25 cellular contexts compared by ENCODE assay signal in genomic region chr3:107847791-107848190, GRCh38.
DNase-seq lines count a peak whose midpoint lies in the region; ATAC-seq, FAIRE-seq and TF ChIP-seq lines count a peak whose summit lies in the region.
"Had no signal": no experiment of that assay in that cellular context is flagged by ENCODE, and none has a peak within 500 bp of the region (broad histone marks: within the 10 kb centered on the region; RNA-seq: fewer than 3 reads in every experiment).

No MANE protein-coding gene starts in this region.

- peak; percentile 10 for DNase-seq in HFF-Myc (ENCODE audit: extremely low read depth, low read depth)
- peak; percentile 17 for DNase-seq in RPMI7951 (ENCODE audit: low read depth)
- DNase-seq in bronchial epithelial cell (ENCODE audit: low read depth): no peak
- peak; percentile 67 for DNase-seq in osteoblast (ENCODE audit: insufficient read length, low spot score, missing footprints)
- no peak for DNase-seq in hippocampal formation (lab: John Stamatoyannopoulos, UW)
- no peak for DNase-seq in iPS-NIHi7 (ENCODE audit: extremely low spot score)
- DNase-seq in stimulated activated CD4-positive, alpha-beta T cell treated with anti-CD3 and anti-CD28 coated beads, Interleukin-4, amount 100 ng/mL, for 24 hours: no peak
- DNase-seq: CD4-positive, CD25-positive, alpha-beta regulatory T cell; DMS153; HCEC 1CT; Kasumi-1; MV-4-11; NCI-H1105; NCI-H1436 treated with DMSO at 0.1 percent for 48 hours; NCI-H2029; NCI-H446; NCI-H524 treated with DMSO at 0.1 percent for 48 hours; NCI-H774; Peyer's patch had no signal

- H4K20me1 ChIP-seq in osteoblast (ENCODE audit: insufficient read depth, low read length): no peaks in the 10 kb centered on the region
- H4K20me1 ChIP-seq: BLaER1 had no signal

- no peaks in the 10 kb centered on the region for H3K27me3 ChIP-seq in bronchial epithelial cell (ENCODE audit: control insufficient read depth, insufficient read depth, low read length)
- no peaks in the 10 kb centered on the region for H3K27me3 ChIP-seq in osteoblast (ENCODE audit: insufficient read depth, low read length)
- H3K27me3 ChIP-seq: BLaER1, Peyer's patch had no signal

- no peak overlapping the region for H2AFZ ChIP-seq in osteoblast (ENCODE audit: low read length)

- no peak overlapping the region for H3K27ac ChIP-seq in osteoblast (ENCODE audit: low read depth, low read length)
- H3K27ac ChIP-seq: BLaER1, Peyer's patch had no signal

- TF ChIP-seq CTCF in HFF-Myc (IDR thresholded peaks at IDR 0.05; ENCODE audit: low read depth, low read length, missing control alignments) (no peak), bronchial epithelial cell (IDR thresholded peaks at IDR 0.05; ENCODE audit: insufficient read depth, low read length, severe bottlenecking) (no peak), osteoblast (IDR thresholded peaks at IDR 0.05; ENCODE audit: extremely low read depth, low read depth, low read length) (no peak)

- H3K4me2 ChIP-seq in osteoblast (ENCODE audit: insufficient read depth, low read length): no peak overlapping the region
- H3K4me2 ChIP-seq: BLaER1 had no signal

- no peaks in the 10 kb centered on the region for H3K79me2 ChIP-seq in osteoblast (ENCODE audit: insufficient read depth, low read length)

- H3K36me3 ChIP-seq in bronchial epithelial cell (ENCODE audit: control insufficient read depth, insufficient read depth, low read length): no peaks in the 10 kb centered on the region
- no peaks in the 10 kb centered on the region for H3K36me3 ChIP-seq in osteoblast (ENCODE audit: insufficient read depth, low read length)
- H3K36me3 ChIP-seq: BLaER1, Peyer's patch had no signal

- ATAC-seq in GM21360 (IDR thresholded peaks at IDR 0.05; ENCODE audit: unreplicated experiment): no peak
- ATAC-seq: HepG2, K562, SK-N-SH treated with all-trans-retinoic acid at 6 μM for 48 hours had no signal

- H3K9me3 ChIP-seq in osteoblast (ENCODE audit: low read depth, low read length): no peaks in the 10 kb centered on the region
- H3K9me3 ChIP-seq: BLaER1, Peyer's patch had no signal

- H3K4me1 ChIP-seq in osteoblast (ENCODE audit: insufficient read depth, low read length): peaks cover 13% of the 10 kb centered on the region
- H3K4me1 ChIP-seq: BLaER1, Peyer's patch had no signal

- peak; percentile 82 for FAIRE-seq in bronchial epithelial cell (lab: Jason Lieb, UNC)
- FAIRE-seq: H1, HepG2, K562 had no signal

- no peak overlapping the region for H3K4me3 ChIP-seq in HFF-Myc (replicated peaks; ENCODE audit: low read depth, low read length)
- no peak overlapping the region for H3K4me3 ChIP-seq in bronchial epithelial cell (ENCODE audit: low read depth, low read length)
- no peak overlapping the region for H3K4me3 ChIP-seq in osteoblast (ENCODE audit: insufficient read depth, low read length)
- H3K4me3 ChIP-seq: BLaER1, K562, Peyer's patch had no signal

Comparison
In these comparisons a context has a peak if more than half of its experiments do, and no peak if none do; other contexts are left out.
1. DNase-seq: peak in HFF-Myc (single experiment), RPMI7951 (single experiment) and osteoblast (single experiment); none in bronchial epithelial cell (single experiment), hippocampal formation (0 of 2), iPS-NIHi7 (single experiment) and stimulated activated CD4-positive, alpha-beta T cell treated with anti-CD3 and anti-CD28 coated beads, Interleukin-4, amount 100 ng/mL, for 24 hours (single experiment).